In the genomic region with DNA sequence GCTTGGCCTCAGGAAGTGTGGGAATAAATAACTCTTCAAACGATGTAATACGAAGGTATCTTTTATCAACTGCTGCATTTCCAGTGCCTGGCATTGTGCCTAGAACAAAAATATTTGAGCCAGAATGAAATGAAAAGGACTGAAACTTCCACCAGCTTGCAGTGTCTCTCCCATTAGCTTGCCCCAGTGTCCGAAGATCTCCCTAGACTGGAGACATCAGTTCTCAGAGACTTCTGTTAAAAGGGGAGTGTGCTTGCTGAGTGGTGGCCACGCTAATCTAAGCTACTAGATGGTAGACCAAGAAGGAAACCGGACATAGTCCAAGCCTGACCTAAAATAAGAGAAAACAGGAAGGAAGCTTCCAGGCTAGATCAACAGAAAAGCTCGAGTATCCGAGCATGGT, we compare ENCODE assay signal across 11 cellular contexts. TPM values are rescaled to one million over a fixed set of nuclear protein-coding genes. Genes with fewer than 3 reads are reported as not detected.
DNase-seq lines count a peak whose midpoint lies in the region; TF ChIP-seq lines count a peak whose summit lies in the region.
"Had no signal": no experiment of that assay in that cellular context is flagged by ENCODE, and none has a peak within 500 bp of the region (broad histone marks: within the 10 kb centered on the region; RNA-seq: fewer than 3 reads in every experiment).

No MANE protein-coding gene starts in this region.

- no peaks in the 10 kb centered on the region for H3K36me3 ChIP-seq in prostate gland
- no peaks in the 10 kb centered on the region for H3K36me3 ChIP-seq in H7 (replicated peaks; ENCODE audit: control insufficient read depth, insufficient read depth, low read length)
- no peaks in the 10 kb centered on the region for H3K36me3 ChIP-seq in neuronal stem cell (replicated peaks in 1 of 2; ENCODE audit: control insufficient read depth in 2 of 2, insufficient read depth in 2 of 2, low read length in 2 of 2)

- H3K9me3 Mint-ChIP-seq in activated naive CD8-positive, alpha-beta T cell treated with anti-CD3 and anti-CD28 coated beads for 36 hours: no peaks in the 10 kb centered on the region

- no peak overlapping the region for H3K23ac ChIP-seq in neuronal stem cell (ENCODE audit: low read depth, low read length, poor library complexity)

- H3K27ac Mint-ChIP-seq in activated naive CD8-positive, alpha-beta T cell treated with anti-CD3 and anti-CD28 coated beads for 36 hours: no peak overlapping the region

- no peak for TF ChIP-seq POLR2A in prostate gland (IDR thresholded peaks at IDR 0.05)

- no peak overlapping the region for H2BK12ac ChIP-seq in neuronal stem cell (ENCODE audit: low read length)

- peaks cover 3% of the 10 kb centered on the region for H3K4me1 Mint-ChIP-seq in activated naive CD8-positive, alpha-beta T cell treated with anti-CD3 and anti-CD28 coated beads for 36 hours

- H2AFZ ChIP-seq in neuronal stem cell (ENCODE audit: low read length): no peak overlapping the region

- TF ChIP-seq CTCF in VCaP (conservative IDR thresholded peaks at IDR 0.05) (no peak), fibroblast of villous mesenchyme (IDR thresholded peaks at IDR 0.05; ENCODE audit: insufficient read depth, low read depth, low read length) (no peak), prostate gland (IDR thresholded peaks at IDR 0.05) (no peak)

- H2AK5ac ChIP-seq in neuronal stem cell (ENCODE audit: low read depth, low read length): no peak overlapping the region

- DNase-seq in Ammon's horn (ENCODE audit: low spot score) (peak; percentile 40), fibroblast of villous mesenchyme (ENCODE audit: low read depth) (peak; percentile 18), prostate gland (ENCODE audit: low spot score) (no peak), H7 (no peak), NCI-H2107 treated with DMSO at 0.1 percent for 48 hours (lab: John Stamatoyannopoulos, UW; ENCODE audit: unreplicated experiment) (no peak), neuronal stem cell (ENCODE audit: low spot score) (no peak)
- no peak for DNase-seq in activated naive CD8-positive, alpha-beta T cell treated with anti-CD3 and anti-CD28 coated beads for 36 hours
- DNase-seq: KG1, NCI-H524 treated with DMSO at 0.1 percent for 48 hours had no signal

- no peak overlapping the region for H2BK5ac ChIP-seq in neuronal stem cell (ENCODE audit: low read length)

- no peak overlapping the region for H3K9ac ChIP-seq in neuronal stem cell (ENCODE audit: low read depth, low read length, poor library complexity)

- no peaks in the 10 kb centered on the region for H3K79me1 ChIP-seq in neuronal stem cell (ENCODE audit: low read depth, low read length)

- H4K8ac ChIP-seq in neuronal stem cell (ENCODE audit: low read depth, low read length): no peak overlapping the region

- H3K27ac ChIP-seq in VCaP (peak overlapping the region; percentile 63), prostate gland (peak overlapping the region; percentile 44 to 60), neuronal stem cell (replicated peaks; ENCODE audit: low read length) (no peak overlapping the region)

- H2BK120ac ChIP-seq in neuronal stem cell (ENCODE audit: low read depth, low read length): no peak overlapping the region

- H3K4me3 ChIP-seq in fibroblast of villous mesenchyme (ENCODE audit: low read depth, low read length): no peak overlapping the region
- no peak overlapping the region for H3K4me3 ChIP-seq in prostate gland
- no peak overlapping the region for H3K4me3 ChIP-seq in H7 (ENCODE audit: insufficient read depth, low read depth, low read length)
- no peak overlapping the region for H3K4me3 ChIP-seq in neuronal stem cell (ENCODE audit: low read length in 2 of 2)

- H3K9me3 ChIP-seq in prostate gland (no peaks in the 10 kb centered on the region), neuronal stem cell (replicated peaks in 1 of 2; ENCODE audit: control insufficient read depth in 2 of 2, insufficient read depth in 1 of 2, low read depth in 1 of 2, low read length in 2 of 2) (no peaks in the 10 kb centered on the region)

- whole genome bisulfite sequencing in prostate gland: 39% methylated on average over 7 of the region's 7 CpGs
- no CpG with 5 or more reads among the region's 7 CpGs for WGBS in neuronal stem cell (ENCODE audit: extremely low coverage in 2 of 2, insufficient read length in 2 of 2, insufficient replicate concordance in 1 of 2), 2 donors

- H3K4me1 ChIP-seq in prostate gland (replicated peaks) (no peaks in the 10 kb centered on the region), neuronal stem cell (ENCODE audit: control insufficient read depth in 2 of 2, insufficient read depth in 1 of 2, low read depth in 1 of 2, low read length in 2 of 2) (peaks cover 2% of the 10 kb centered on the region in 2 donors)

- no peak overlapping the region for H3K18ac ChIP-seq in neuronal stem cell (ENCODE audit: low read length)

- no peaks in the 10 kb centered on the region for H3K36me3 Mint-ChIP-seq in activated naive CD8-positive, alpha-beta T cell treated with anti-CD3 and anti-CD28 coated beads for 36 hours

- no peak overlapping the region for H3K4ac ChIP-seq in neuronal stem cell (ENCODE audit: low read length)

- peaks cover 5% of the 10 kb centered on the region for H3K27me3 Mint-ChIP-seq in activated naive CD8-positive, alpha-beta T cell treated with anti-CD3 and anti-CD28 coated beads for 36 hours

- H3K4me3 Mint-ChIP-seq in activated naive CD8-positive, alpha-beta T cell treated with anti-CD3 and anti-CD28 coated beads for 36 hours: no peak overlapping the region

- H3K14ac ChIP-seq in neuronal stem cell (ENCODE audit: low read length): no peak overlapping the region

- intact Hi-C loops in prostate gland (cut with DNase I): no loop called here

- H3K4me2 ChIP-seq in neuronal stem cell (ENCODE audit: insufficient read depth, low read length, poor library complexity, severe bottlenecking): no peak overlapping the region

- no peaks in the 10 kb centered on the region for H3K27me3 ChIP-seq in prostate gland (replicated peaks; ENCODE audit: insufficient read depth)
- no peaks in the 10 kb centered on the region for H3K27me3 ChIP-seq in H7 (ENCODE audit: control insufficient read depth, insufficient read depth, low read length)
- H3K27me3 ChIP-seq in neuronal stem cell (ENCODE audit: control insufficient read depth in 3 of 3, insufficient read depth in 3 of 3, low read depth in 1 of 3, low read length in 3 of 3): no peaks in the 10 kb centered on the region

- no peak overlapping the region for H2BK15ac ChIP-seq in neuronal stem cell (ENCODE audit: low read length)

- H4K91ac ChIP-seq in neuronal stem cell (ENCODE audit: low read depth, low read length, poor library complexity): no peak overlapping the region

RNA-seq across cellular contexts. Expression of gene KCNAB1, which starts 28.6 kb away (rescaled TPM):
- total RNA-seq in fibroblast of villous mesenchyme: 0.64 TPM in 1 of 2 replicates, not detected in the other
- total RNA-seq in prostate gland: 1 to 10 TPM; 5.2 to 9.5 TPM
- 0.42 TPM in 1 of 2 replicates, not detected in the other for total RNA-seq in H7 (2014; rRNA removed; shearing (Covaris generic))
- 0.15 TPM for polyA plus RNA-seq in neuronal stem cell (2013, experiment 1 of 2)
- polyA plus RNA-seq in neuronal stem cell (2013, experiment 2 of 2): 0.07 TPM
- total RNA-seq in activated naive CD8-positive, alpha-beta T cell treated with anti-CD3 and anti-CD28 coated beads for 36 hours: not detected
- polyA plus RNA-seq: BJ had no signal

Comparison
In these comparisons a context has a peak if more than half of its experiments do, and no peak if none do; other contexts are left out.
1. DNase-seq: peak in Ammon's horn (single experiment) and fibroblast of villous mesenchyme (single experiment); none in prostate gland (single experiment), H7 (single experiment), NCI-H2107 treated with DMSO at 0.1 percent for 48 hours (single experiment), neuronal stem cell (single experiment) and activated naive CD8-positive, alpha-beta T cell treated with anti-CD3 and anti-CD28 coated beads for 36 hours (single experiment).